13 cellular contexts compared by ENCODE assay signal in genomic region chr12:121120323-121120722, GRCh38. TPM values are rescaled to one million over a fixed set of nuclear protein-coding genes. Genes with fewer than 3 reads are reported as not detected.
DNase-seq lines count a peak whose midpoint lies in the region; ATAC-seq and TF ChIP-seq lines count a peak whose summit lies in the region.
"Had no signal": no experiment of that assay in that cellular context is flagged by ENCODE, and none has a peak within 500 bp of the region (broad histone marks: within the 10 kb centered on the region; RNA-seq: fewer than 3 reads in every experiment).

No MANE protein-coding gene starts in this region.

- ATAC-seq in GM18909 (IDR thresholded peaks at IDR 0.05; ENCODE audit: poor library complexity, unreplicated experiment): no peak
- ATAC-seq: A549 had no signal

- H4K20me1 ChIP-seq in GM23248 (ENCODE audit: insufficient read depth): no peaks in the 10 kb centered on the region

- peaks cover 17% of the 10 kb centered on the region for H3K27me3 ChIP-seq in GM23248 (replicated peaks; ENCODE audit: insufficient read depth)
- H3K27me3 ChIP-seq: BE2C had no signal

- DNase-seq in EL: peak; percentile 31
- DNase-seq in GM23248: peak; percentile 61
- peak; percentile 13 for DNase-seq in RPMI7951 (ENCODE audit: low read depth)
- peak; percentile 16 for DNase-seq in iris pigment epithelial cell (ENCODE audit: low read depth)
- DNase-seq in GM13976 (ENCODE audit: low spot score): no peak
- DNase-seq: BE2C; CD4-positive, alpha-beta memory T cell; DMS79; KBM-7 had no signal

- no peak overlapping the region for H3K27ac ChIP-seq in GM23248
- H3K27ac ChIP-seq: A549, C4-2B had no signal

- H3K9ac ChIP-seq in GM23248: no peak overlapping the region

- no peaks in the 10 kb centered on the region for H3K79me2 ChIP-seq in GM23248 (ENCODE audit: insufficient read depth)

- no peaks in the 10 kb centered on the region for H3K9me3 ChIP-seq in GM23248 (ENCODE audit: low read depth)
- H3K9me3 ChIP-seq: A549, BE2C, HAP-1 had no signal

- no peak overlapping the region for H2AFZ ChIP-seq in GM23248

- no peaks in the 10 kb centered on the region for H3F3A ChIP-seq in GM23248 (ENCODE audit: insufficient read depth)

- no peak for TF ChIP-seq CTCF in GM13976 (IDR thresholded peaks at IDR 0.05; ENCODE audit: borderline replicate concordance, control extremely low read depth, extremely low read depth, insufficient read depth, missing control alignments)

- H3K4me3 ChIP-seq in GM23248: no peak overlapping the region
- H3K4me3 ChIP-seq: A549, HAP-1 had no signal

- peaks cover 9% of the 10 kb centered on the region for H3K4me1 ChIP-seq in GM23248 (ENCODE audit: insufficient read depth)
- H3K4me1 ChIP-seq: BE2C, HAP-1 had no signal

- no peak overlapping the region for H3K4me2 ChIP-seq in GM23248 (ENCODE audit: unreplicated experiment)
- H3K4me2 ChIP-seq: A549 had no signal

- in situ Hi-C loops in GM23248 (cut with MboI): no loop called here
- in situ Hi-C loops in GM13976 (cut with MboI; ENCODE audit: low sequenced_read_pairs, unreplicated experiment): no loop called here

- H3K36me3 ChIP-seq in GM23248 (ENCODE audit: low read depth): no peaks in the 10 kb centered on the region
- H3K36me3 ChIP-seq: BE2C, HAP-1 had no signal

- H3K9me2 ChIP-seq in GM23248 (ENCODE audit: insufficient read depth): no peaks in the 10 kb centered on the region

- WGBS in GM23248 (ENCODE audit: low coverage in 1 of 2, low lambda C conversion rate in 2 of 2, missing lambda C conversion rate in 2 of 2), 2 experiments: 36 to 42% methylated on average over 6 of the region's 6 CpGs

RNA-seq across cellular contexts. Expression of gene P2RX7, which starts 12.4 kb away (rescaled TPM):
- total RNA-seq in GM23248 (2014; rRNA removed; shearing (Covaris generic)): under 0.01 and 0.54 TPM in 2 replicates
- 0.15 and 0.53 TPM in 2 replicates for polyA plus RNA-seq in GM23248 (2016; fragmentation: Nextera tagmentation; extraction: Ambion mirVana)
- 4.8 and 5.0 TPM in 2 replicates for total RNA-seq in RPMI7951 (2014; rRNA removed; shearing (Covaris generic))
